In genomic region chr20:6635034-6635736, GRCh38 we compare ENCODE assay signal across 1 cellular context.
A peak's percentile ranks its signal among the peaks of the same experiment; 100 is the strongest.
TF ChIP-seq lines count a peak whose summit lies in the region.

No MANE protein-coding gene starts in this region.

TF ChIP-seq in GM12878, 131 proteins besides CTCF, POLR2A, EP300 and RAD21 (continued from another document):
- TF ChIP-seq ATF7 (IDR thresholded peaks at IDR 0.05; ENCODE audit: low read depth) (peak; percentile 21; the same call in 1 of the 2 replicates), CREB1 (IDR thresholded peaks at IDR 0.05; ENCODE audit: low read depth) (no peak), TCF12 (IDR thresholded peaks at IDR 0.05; ENCODE audit: low read depth, low read length) (no peak), FOXM1 (IDR thresholded peaks at IDR 0.05; ENCODE audit: low read depth, low read length) (no peak), POLR2AphosphoS2 (IDR thresholded peaks at IDR 0.05; ENCODE audit: low read depth, low read length) (no peak), PAX8 (IDR thresholded peaks at IDR 0.05) (no peak), NRF1 (conservative IDR thresholded peaks at IDR 0.05; ENCODE audit: low read depth, low read length) (no peak), RUNX3 (IDR thresholded peaks at IDR 0.05; ENCODE audit: low read length) (no peak), CBX3 (IDR thresholded peaks at IDR 0.05; ENCODE audit: borderline replicate concordance, low read depth) (no peak), HDGF (IDR thresholded peaks at IDR 0.05) (no peak), ZNF622 (IDR thresholded peaks at IDR 0.05) (no peak), IKZF1 (conservative IDR thresholded peaks at IDR 0.05) (0 out of 2 replicates have a peak, but pooled peaks have one; percentile 11), SMARCA5 (IDR thresholded peaks at IDR 0.05) (no peak), RB1 (IDR thresholded peaks at IDR 0.05; ENCODE audit: borderline replicate concordance) (no peak), IKZF2 (IDR thresholded peaks at IDR 0.05) (0 out of 4 replicates have a peak, but pooled peaks of 1 of the 2 experiments have one; percentile 43), ZNF687 (IDR thresholded peaks at IDR 0.05) (0 out of 2 replicates have a peak, but pooled peaks have one; percentile 46)
